Comparison of ENCODE assay signal across 9 cellular contexts in genomic region chr6:43274916-43275597, GRCh38. TPM values are rescaled to one million over a fixed set of nuclear protein-coding genes. Genes with fewer than 3 reads are reported as not detected.
DNase-seq lines count a peak whose midpoint lies in the region; TF ChIP-seq lines count a peak whose summit lies in the region.
"Had no signal": no experiment of that assay in that cellular context is flagged by ENCODE, and none has a peak within 500 bp of the region (broad histone marks: within the 10 kb centered on the region; RNA-seq: fewer than 3 reads in every experiment).

No MANE protein-coding gene starts in this region.

- no peak overlapping the region for H3K4me3 Mint-ChIP-seq in MCF 10A (ENCODE audit: unreplicated experiment)

- H3K36me3 Mint-ChIP-seq in MCF 10A (ENCODE audit: insufficient read depth, unreplicated experiment) = peaks cover 6% of the 10 kb centered on the region

- H3K4me1 ChIP-seq in breast epithelium (peaks cover 0 to 8% of the 10 kb centered on the region in 2 donors), stomach smooth muscle (ENCODE audit: control insufficient read depth, insufficient read depth, low read length) (peaks cover 13% of the 10 kb centered on the region)

- no TSS peak for BruUV-seq in MCF 10A (replicated peaks; lab: Mats Ljungman, UMichigan)

- H3K9me3 ChIP-seq in breast epithelium (no peaks in the 10 kb centered on the region), stomach smooth muscle (ENCODE audit: control insufficient read depth in 2 of 2, low read length in 2 of 2) (no peaks in the 10 kb centered on the region)
- H3K9me3 ChIP-seq: neutrophil had no signal

- peaks cover 0 to 7% of the 10 kb centered on the region in 2 donors for H3K27me3 ChIP-seq in breast epithelium
- peaks cover 15 to 18% of the 10 kb centered on the region in 2 donors for H3K27me3 ChIP-seq in stomach smooth muscle (ENCODE audit: control insufficient read depth in 1 of 2, insufficient read depth in 2 of 2, low read length in 2 of 2)

- no peak overlapping the region for H3K9ac ChIP-seq in stomach smooth muscle (ENCODE audit: low read length in 2 of 2)

- DNase-seq in breast epithelium (ENCODE audit: low spot score in 2 of 2) (no peak), MCF 10A (ENCODE audit: unreplicated experiment) (no peak), left kidney (ENCODE audit: low read depth, low spot score) (peak; percentile 60), T1000 (lab: John Stamatoyannopoulos, UW) (no peak), Ammon's horn (ENCODE audit: low spot score) (no peak), NCI-H524 treated with DMSO at 0.1 percent for 48 hours (lab: John Stamatoyannopoulos, UW) (no peak)
- DNase-seq in activated naive CD4-positive, alpha-beta T cell treated with Interleukin-2 at 50 U/mL for 16 hours = peak; percentile 40

- no peak overlapping the region for H3K27ac Mint-ChIP-seq in MCF 10A (ENCODE audit: low read depth, unreplicated experiment)

- H3K36me3 ChIP-seq in breast epithelium (no peaks in the 10 kb centered on the region), stomach smooth muscle (ENCODE audit: control insufficient read depth in 2 of 2, insufficient read depth in 2 of 2, low read length in 2 of 2) (no peaks in the 10 kb centered on the region)
- H3K36me3 ChIP-seq: neutrophil had no signal

- CTCF ChIA-PET in MCF 10A (lab: Yijun Ruan, JAX) = interaction anchor here (0.6 to 1.0 kb wide), 2 partner anchors 11 to 60 kb away, joined by 3 read pairs; no protein-coding TSS in a partner anchor

- H3K27me3 Mint-ChIP-seq in MCF 10A (ENCODE audit: insufficient read depth, unreplicated experiment) = no peaks in the 10 kb centered on the region

- H3K4me1 Mint-ChIP-seq in MCF 10A (ENCODE audit: insufficient read depth, unreplicated experiment) = peaks cover 5% of the 10 kb centered on the region

- H3K4me3 ChIP-seq in breast epithelium = peak overlapping the region; percentile 41 to 64 (median 52)
- H3K4me3 ChIP-seq in stomach smooth muscle (ENCODE audit: low read length in 2 of 2) = peak overlapping the region; percentile 49 to 57

- POLR2A ChIA-PET in MCF 10A (lab: Yijun Ruan, JAX) = no interaction called here

- intact Hi-C loops in breast epithelium (cut with DNase I; ENCODE audit: low total_unique reads) (no loop called here), MCF 10A (cut with micrococcal nuclease) (no loop called here)

- no peak overlapping the region for H3K27ac ChIP-seq in breast epithelium
- no peak overlapping the region for H3K27ac ChIP-seq in stomach smooth muscle (ENCODE audit: low read length)
- H3K27ac ChIP-seq: neutrophil had no signal

- TF ChIP-seq CTCF in breast epithelium (IDR thresholded peaks at IDR 0.05) = no peak
- TF ChIP-seq CTCF in MCF 10A (IDR thresholded peaks at IDR 0.05; ENCODE audit: unreplicated experiment) = no peak

- TF ChIP-seq POLR2A in breast epithelium (IDR thresholded peaks at IDR 0.05) = no peak

- H3K9me3 Mint-ChIP-seq in MCF 10A (ENCODE audit: unreplicated experiment) = no peaks in the 10 kb centered on the region

RNA-seq across cellular contexts. Expression of gene SLC22A7, which starts 23.0 kb away (rescaled TPM):
- total RNA-seq in breast epithelium (not detected), MCF 10A (2022) (not detected in 2 replicates)

RNA-seq across cellular contexts. Expression of gene TTBK1, which starts 31.8 kb away (rescaled TPM):
- total RNA-seq in breast epithelium (under 1 TPM in 1 of 3 donors, not detected in 2; under 0.01 TPM), MCF 10A (2022) (not detected in 2 replicates)

RNA-seq across cellular contexts. Expression of gene CRIP3, which starts 33.6 kb away (rescaled TPM):
- total RNA-seq in breast epithelium (1 to 10 TPM; 1.6 to 2.1 (median 1.9) TPM), MCF 10A (2022) (not detected in 2 replicates)

RNA-seq across cellular contexts. Expression of gene DNPH1, which starts 45.8 kb away (rescaled TPM):
- 10 to 100 TPM; 46.5 to 61.1 (median 53.7) TPM for total RNA-seq in breast epithelium
- total RNA-seq in MCF 10A (2022) = 52.5 and 91.0 TPM in 2 replicates

Comparison
In these comparisons a context has a peak if more than half of its experiments do, and no peak if none do; other contexts are left out.
1. DNase-seq: peak in activated naive CD4-positive, alpha-beta T cell treated with Interleukin-2 at 50 U/mL for 16 hours (single experiment) and left kidney (single experiment); none in breast epithelium (0 of 2), MCF 10A (single experiment), T1000 (single experiment), Ammon's horn (single experiment) and NCI-H524 treated with DMSO at 0.1 percent for 48 hours (single experiment).